1 cellular context compared by ENCODE assay signal in the genomic region with DNA sequence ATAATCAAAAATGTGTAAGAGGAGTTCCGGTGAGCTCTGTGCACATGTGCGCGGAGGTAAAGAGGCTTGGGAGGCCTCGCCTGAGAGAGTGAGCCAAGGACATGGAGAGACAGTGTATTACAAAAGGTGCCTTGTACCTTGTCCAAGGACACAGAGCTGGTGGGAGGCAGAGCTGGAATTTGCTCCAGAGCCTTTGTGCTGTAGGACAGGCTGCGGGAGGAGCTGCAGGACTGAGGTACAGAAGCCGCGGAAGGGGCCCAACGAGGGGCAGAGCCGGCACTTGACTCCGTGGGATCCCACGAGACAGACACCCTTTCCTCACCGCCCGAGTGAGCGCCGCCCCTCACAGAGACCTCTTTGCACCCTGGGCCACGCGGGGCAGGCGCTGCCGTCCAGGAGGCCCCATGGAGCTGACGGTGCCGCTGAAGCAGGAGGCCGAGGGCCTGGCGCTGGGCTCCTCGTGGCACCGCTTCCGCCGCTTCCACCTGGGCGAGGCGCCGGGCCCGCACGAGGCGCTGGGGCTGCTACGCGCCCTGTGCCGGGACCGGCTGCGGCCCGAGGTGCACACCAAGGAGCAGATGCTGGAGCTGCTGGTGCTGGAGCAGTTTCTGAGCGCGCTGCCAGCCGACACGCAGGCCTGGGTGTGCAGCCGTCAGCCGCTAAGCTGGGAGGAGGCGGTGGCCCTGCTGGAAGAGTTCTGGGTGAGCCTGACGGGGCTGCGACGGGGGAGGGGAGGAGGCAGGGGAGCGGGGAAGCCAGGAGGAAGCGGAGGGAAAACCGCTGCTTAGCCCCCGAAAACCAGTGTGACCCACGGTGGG.
TF ChIP-seq lines count a peak whose summit lies in the region.

No MANE protein-coding gene starts in this region.

TF ChIP-seq in HepG2, 621 proteins besides CTCF, POLR2A, EP300 and RAD21 (continued from another document and continues in another):
- TF ChIP-seq CHCHD3 (CRISPR knock-in tag; IDR thresholded peaks at IDR 0.05) (no peak; the same call in 1 of the 2 replicates), ZNF687 (CRISPR knock-in tag; IDR thresholded peaks at IDR 0.05) (peak; percentile 99), RFXAP (CRISPR knock-in tag; IDR thresholded peaks at IDR 0.05; ENCODE audit: borderline replicate concordance) (0 out of 2 replicates have a peak, but pooled peaks have one; percentile 45), PAWR (CRISPR knock-in tag; IDR thresholded peaks at IDR 0.05; ENCODE audit: borderline replicate concordance) (no peak), SALL2 (CRISPR knock-in tag; IDR thresholded peaks at IDR 0.05) (no peak; the same call in 1 of the 2 replicates), PAF1 (CRISPR knock-in tag; IDR thresholded peaks at IDR 0.05) (no peak), ZNF550 (CRISPR knock-in tag; IDR thresholded peaks at IDR 0.05; ENCODE audit: borderline replicate concordance) (no peak), PRPF4 (IDR thresholded peaks at IDR 0.05; ENCODE audit: low read depth, low read length, poor library complexity, severe bottlenecking) (no peak), BRD4 (CRISPR knock-in tag; IDR thresholded peaks at IDR 0.05) (peak; percentile 78; the same call in 1 of the 2 replicates), KLF9 (CRISPR knock-in tag; IDR thresholded peaks at IDR 0.05; ENCODE audit: low read depth) (no peak), ZNF737 (CRISPR knock-in tag; IDR thresholded peaks at IDR 0.05; ENCODE audit: borderline replicate concordance) (no peak), TSC22D2 (CRISPR knock-in tag; IDR thresholded peaks at IDR 0.05; ENCODE audit: borderline replicate concordance) (no peak), ZNF891 (CRISPR knock-in tag; IDR thresholded peaks at IDR 0.05) (peak; percentile 88; the same call in 1 of the 2 replicates), PCBP2 (optimal IDR thresholded peaks at IDR 0.05; ENCODE audit: low read depth, low read length, poor library complexity, severe bottlenecking) (no peak), ZNF577 (CRISPR knock-in tag; IDR thresholded peaks at IDR 0.05; ENCODE audit: borderline replicate concordance, low read depth) (0 out of 2 replicates have a peak, but pooled peaks have one; percentile 42), TRIM22 (IDR thresholded peaks at IDR 0.05) (no peak), TAF15 (IDR thresholded peaks at IDR 0.05; ENCODE audit: low read depth, low read length, poor library complexity, severe bottlenecking) (no peak), TGIF2 (CRISPR knock-in tag; IDR thresholded peaks at IDR 0.05) (peak; percentile 68), ZNF234 (CRISPR knock-in tag; conservative IDR thresholded peaks at IDR 0.05) (0 out of 2 replicates have a peak, but pooled peaks have one; percentile 83), KDM6A (CRISPR knock-in tag; IDR thresholded peaks at IDR 0.05; ENCODE audit: low read depth) (peak; percentile 67), ZNF678 (CRISPR knock-in tag; IDR thresholded peaks at IDR 0.05) (no peak), HDAC1 (CRISPR knock-in tag; IDR thresholded peaks at IDR 0.05) (peak; percentile 93), ZFP1 (CRISPR knock-in tag; IDR thresholded peaks at IDR 0.05) (peak; percentile 23; the same call in 1 of the 2 replicates), RBAK (CRISPR knock-in tag; IDR thresholded peaks at IDR 0.05) (no peak), PLRG1 (conservative IDR thresholded peaks at IDR 0.05) (no peak), DNMT1 (CRISPR knock-in tag; IDR thresholded peaks at IDR 0.05) (peak; percentile 70; the same call in 1 of the 2 replicates), NPAS2 (CRISPR knock-in tag; IDR thresholded peaks at IDR 0.05; ENCODE audit: borderline replicate concordance) (no peak; the same call in 1 of the 2 replicates), NFAT5 (CRISPR knock-in tag; IDR thresholded peaks at IDR 0.05) (no peak), THAP11 (CRISPR knock-in tag; IDR thresholded peaks at IDR 0.05) (peak; percentile 70), ZNF44 (CRISPR knock-in tag; IDR thresholded peaks at IDR 0.05) (no peak)
- TF ChIP-seq, protein P1, sequence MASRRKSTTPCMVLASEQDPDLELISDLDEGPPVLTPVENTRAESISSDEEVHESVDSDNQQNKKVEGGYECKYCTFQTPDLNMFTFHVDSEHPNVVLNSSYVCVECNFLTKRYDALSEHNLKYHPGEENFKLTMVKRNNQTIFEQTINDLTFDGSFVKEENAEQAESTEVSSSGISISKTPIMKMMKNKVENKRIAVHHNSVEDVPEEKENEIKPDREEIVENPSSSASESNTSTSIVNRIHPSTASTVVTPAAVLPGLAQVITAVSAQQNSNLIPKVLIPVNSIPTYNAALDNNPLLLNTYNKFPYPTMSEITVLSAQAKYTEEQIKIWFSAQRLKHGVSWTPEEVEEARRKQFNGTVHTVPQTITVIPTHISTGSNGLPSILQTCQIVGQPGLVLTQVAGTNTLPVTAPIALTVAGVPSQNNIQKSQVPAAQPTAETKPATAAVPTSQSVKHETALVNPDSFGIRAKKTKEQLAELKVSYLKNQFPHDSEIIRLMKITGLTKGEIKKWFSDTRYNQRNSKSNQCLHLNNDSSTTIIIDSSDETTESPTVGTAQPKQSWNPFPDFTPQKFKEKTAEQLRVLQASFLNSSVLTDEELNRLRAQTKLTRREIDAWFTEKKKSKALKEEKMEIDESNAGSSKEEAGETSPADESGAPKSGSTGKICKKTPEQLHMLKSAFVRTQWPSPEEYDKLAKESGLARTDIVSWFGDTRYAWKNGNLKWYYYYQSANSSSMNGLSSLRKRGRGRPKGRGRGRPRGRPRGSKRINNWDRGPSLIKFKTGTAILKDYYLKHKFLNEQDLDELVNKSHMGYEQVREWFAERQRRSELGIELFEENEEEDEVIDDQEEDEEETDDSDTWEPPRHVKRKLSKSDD (CRISPR knock-in tag; IDR thresholded peaks at IDR 0.05; ENCODE audit: low read depth) = peak; percentile 42
- TF ChIP-seq, protein P2, sequence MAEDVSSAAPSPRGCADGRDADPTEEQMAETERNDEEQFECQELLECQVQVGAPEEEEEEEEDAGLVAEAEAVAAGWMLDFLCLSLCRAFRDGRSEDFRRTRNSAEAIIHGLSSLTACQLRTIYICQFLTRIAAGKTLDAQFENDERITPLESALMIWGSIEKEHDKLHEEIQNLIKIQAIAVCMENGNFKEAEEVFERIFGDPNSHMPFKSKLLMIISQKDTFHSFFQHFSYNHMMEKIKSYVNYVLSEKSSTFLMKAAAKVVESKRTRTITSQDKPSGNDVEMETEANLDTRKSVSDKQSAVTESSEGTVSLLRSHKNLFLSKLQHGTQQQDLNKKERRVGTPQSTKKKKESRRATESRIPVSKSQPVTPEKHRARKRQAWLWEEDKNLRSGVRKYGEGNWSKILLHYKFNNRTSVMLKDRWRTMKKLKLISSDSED (CRISPR knock-in tag; IDR thresholded peaks at IDR 0.05) = no peak
- TF ChIP-seq, protein P3, sequence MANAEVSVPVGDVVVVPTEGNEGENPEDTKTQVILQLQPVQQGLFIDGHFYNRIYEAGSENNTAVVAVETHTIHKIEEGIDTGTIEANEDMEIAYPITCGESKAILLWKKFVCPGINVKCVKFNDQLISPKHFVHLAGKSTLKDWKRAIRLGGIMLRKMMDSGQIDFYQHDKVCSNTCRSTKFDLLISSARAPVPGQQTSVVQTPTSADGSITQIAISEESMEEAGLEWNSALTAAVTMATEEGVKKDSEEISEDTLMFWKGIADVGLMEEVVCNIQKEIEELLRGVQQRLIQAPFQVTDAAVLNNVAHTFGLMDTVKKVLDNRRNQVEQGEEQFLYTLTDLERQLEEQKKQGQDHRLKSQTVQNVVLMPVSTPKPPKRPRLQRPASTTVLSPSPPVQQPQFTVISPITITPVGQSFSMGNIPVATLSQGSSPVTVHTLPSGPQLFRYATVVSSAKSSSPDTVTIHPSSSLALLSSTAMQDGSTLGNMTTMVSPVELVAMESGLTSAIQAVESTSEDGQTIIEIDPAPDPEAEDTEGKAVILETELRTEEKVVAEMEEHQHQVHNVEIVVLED (CRISPR knock-in tag; IDR thresholded peaks at IDR 0.05; ENCODE audit: borderline replicate concordance) = peak; percentile 68; the same call in 1 of the 2 replicates
- TF ChIP-seq, protein P4, sequence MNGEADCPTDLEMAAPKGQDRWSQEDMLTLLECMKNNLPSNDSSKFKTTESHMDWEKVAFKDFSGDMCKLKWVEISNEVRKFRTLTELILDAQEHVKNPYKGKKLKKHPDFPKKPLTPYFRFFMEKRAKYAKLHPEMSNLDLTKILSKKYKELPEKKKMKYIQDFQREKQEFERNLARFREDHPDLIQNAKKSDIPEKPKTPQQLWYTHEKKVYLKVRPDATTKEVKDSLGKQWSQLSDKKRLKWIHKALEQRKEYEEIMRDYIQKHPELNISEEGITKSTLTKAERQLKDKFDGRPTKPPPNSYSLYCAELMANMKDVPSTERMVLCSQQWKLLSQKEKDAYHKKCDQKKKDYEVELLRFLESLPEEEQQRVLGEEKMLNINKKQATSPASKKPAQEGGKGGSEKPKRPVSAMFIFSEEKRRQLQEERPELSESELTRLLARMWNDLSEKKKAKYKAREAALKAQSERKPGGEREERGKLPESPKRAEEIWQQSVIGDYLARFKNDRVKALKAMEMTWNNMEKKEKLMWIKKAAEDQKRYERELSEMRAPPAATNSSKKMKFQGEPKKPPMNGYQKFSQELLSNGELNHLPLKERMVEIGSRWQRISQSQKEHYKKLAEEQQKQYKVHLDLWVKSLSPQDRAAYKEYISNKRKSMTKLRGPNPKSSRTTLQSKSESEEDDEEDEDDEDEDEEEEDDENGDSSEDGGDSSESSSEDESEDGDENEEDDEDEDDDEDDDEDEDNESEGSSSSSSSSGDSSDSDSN (CRISPR knock-in tag; IDR thresholded peaks at IDR 0.05) = peak; percentile 93
